Comparison of ENCODE assay signal across 11 cellular contexts in the genomic region with DNA sequence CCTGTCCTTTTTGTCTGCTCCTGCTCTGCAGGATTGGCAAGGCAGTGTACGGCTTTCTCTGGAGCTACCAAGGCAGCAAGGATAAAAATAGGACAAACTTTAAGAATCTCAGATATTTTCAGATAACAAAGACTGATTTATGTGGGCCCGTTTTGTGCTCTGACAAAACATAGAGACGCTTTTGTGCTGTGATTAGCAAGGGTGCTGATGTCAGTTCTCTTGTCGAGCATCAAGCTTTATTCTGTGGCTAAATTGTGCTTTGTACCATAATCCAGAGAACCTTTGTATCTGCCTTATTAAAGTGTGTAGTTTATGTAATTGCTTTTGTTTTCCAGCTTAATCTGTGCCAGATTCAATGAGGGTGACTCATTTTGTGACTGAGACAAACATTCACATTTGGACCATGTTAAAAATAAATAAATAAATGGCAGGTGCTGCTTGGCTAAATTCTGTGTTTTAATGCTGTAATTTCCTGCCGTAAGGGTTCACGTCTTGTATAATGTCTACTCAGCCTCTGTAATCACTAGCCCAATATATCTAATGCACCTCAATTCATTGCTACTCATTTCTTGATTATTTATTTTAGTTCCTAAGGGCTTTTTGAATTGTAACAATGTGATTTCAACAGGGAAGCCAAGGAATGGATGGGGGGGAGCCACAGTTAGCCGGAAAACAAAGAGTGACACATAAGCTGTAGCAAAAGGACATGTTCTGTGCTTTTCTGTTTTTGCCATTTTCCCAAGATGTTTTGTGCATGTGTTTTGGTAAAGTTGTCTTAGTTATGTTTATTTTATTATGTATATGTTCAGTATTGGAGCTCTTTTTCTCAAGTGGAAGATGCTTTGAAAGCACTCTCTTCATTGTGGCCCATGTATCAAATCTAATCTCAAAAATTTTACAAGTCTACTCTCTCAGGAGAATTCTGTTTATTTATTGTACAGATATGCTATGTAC.
DNase-seq lines count a peak whose midpoint lies in the region; ATAC-seq and TF ChIP-seq lines count a peak whose summit lies in the region.
"Had no signal": no experiment of that assay in that cellular context is flagged by ENCODE, and none has a peak within 500 bp of the region (broad histone marks: within the 10 kb centered on the region; RNA-seq: fewer than 3 reads in every experiment).

No MANE protein-coding gene starts in this region.

- TF ChIP-seq CTCF in vagina (IDR thresholded peaks at IDR 0.05) = no peak

- H3K36me3 ChIP-seq in vagina = peaks cover 0 to 9% of the 10 kb centered on the region in 2 donors

- TF ChIP-seq POLR2A in vagina (IDR thresholded peaks at IDR 0.05) = no peak

- no peaks in the 10 kb centered on the region for H3K27me3 ChIP-seq in vagina

- DNase-seq in DMS53 (lab: John Stamatoyannopoulos, UW) (peak; percentile 5), DMS53 treated with DMSO at 0.1 percent for 48 hours (lab: John Stamatoyannopoulos, UW; ENCODE audit: unreplicated experiment) (no peak), epidermal melanocyte (ENCODE audit: insufficient read length, low spot score) (peak; percentile 62), myocyte (ENCODE audit: low read depth) (peak; percentile 36), vagina (ENCODE audit: extremely low spot score in 2 of 2) (no peak), DMS79 treated with DMSO at 0.1 percent for 48 hours (lab: John Stamatoyannopoulos, UW) (no peak), T-helper 2 cell (no peak)
- DNase-seq: activated T-cell treated with anti-CD3 and anti-CD28 coated beads for 4 hours, SHP77 had no signal

- intact Hi-C loops in vagina (cut with DNase I) = no loop called here

- H3K9me3 ChIP-seq in vagina = no peaks in the 10 kb centered on the region

- H3K4me3 ChIP-seq in vagina = no peak overlapping the region

- no peak for ATAC-seq in GM21526 (IDR thresholded peaks at IDR 0.05; ENCODE audit: low FRiP score, unreplicated experiment)

- H3K27ac ChIP-seq in vagina = peak overlapping the region; percentile 7
- H3K27ac ChIP-seq: 22Rv1 had no signal

- peaks cover 37% of the 10 kb centered on the region for H3K4me1 ChIP-seq in vagina

Comparison
In these comparisons a context has a peak if more than half of its experiments do, and no peak if none do; other contexts are left out.
1. DNase-seq: peak in DMS53 (single experiment), epidermal melanocyte (single experiment) and myocyte (single experiment); none in DMS53 treated with DMSO at 0.1 percent for 48 hours (single experiment), vagina (0 of 2), DMS79 treated with DMSO at 0.1 percent for 48 hours (single experiment) and T-helper 2 cell (0 of 5).